ENCODE assay signal across 8 cellular contexts in genomic region chr5:66828046-66828550, GRCh38.
DNase-seq lines count a peak whose midpoint lies in the region; ATAC-seq and TF ChIP-seq lines count a peak whose summit lies in the region.

No MANE protein-coding gene starts in this region.

- H3K27me3 Mint-ChIP-seq in naive thymus-derived CD4-positive, alpha-beta T cell, result peaks cover 0 to 44% (median 21%) of the 10 kb centered on the region in 5 donors

- no peaks in the 10 kb centered on the region for H3K9me3 ChIP-seq in DOHH2 (ENCODE audit: control insufficient read depth, insufficient read depth, low read length)
- no peaks in the 10 kb centered on the region for H3K9me3 ChIP-seq in ectodermal cell (ENCODE audit: control insufficient read depth, low read length)
- no peaks in the 10 kb centered on the region for H3K9me3 ChIP-seq in naive thymus-derived CD4-positive, alpha-beta T cell (ENCODE audit: control insufficient read depth in 2 of 3, low read length in 3 of 3)

- H3K4me2 ChIP-seq in DOHH2 (ENCODE audit: low read length), result peak overlapping the region; percentile 42

- H3K4me1 ChIP-seq in DOHH2 (ENCODE audit: control insufficient read depth, low read length) (peaks cover 9% of the 10 kb centered on the region), ectodermal cell (ENCODE audit: control insufficient read depth, insufficient read depth, low read length) (peaks cover 5% of the 10 kb centered on the region)
- H3K4me1 ChIP-seq in naive thymus-derived CD4-positive, alpha-beta T cell (ENCODE audit: control insufficient read depth in 2 of 2, insufficient read depth in 2 of 2, low read length in 2 of 2), result peaks cover 0 to 4% of the 10 kb centered on the region in 2 donors

- H3K4me3 ChIP-seq in DOHH2 (ENCODE audit: low read length) (no peak overlapping the region), ectodermal cell (ENCODE audit: insufficient read depth, low read depth, low read length) (peak overlapping the region; percentile 34)
- peak overlapping the region; percentile 36 for H3K4me3 ChIP-seq in naive thymus-derived CD4-positive, alpha-beta T cell (ENCODE audit: low read length)

- CTCF ChIA-PET in naive thymus-derived CD4-positive, alpha-beta T cell (lab: Charles Lee), result interaction anchor here (0.9 kb wide), 1 partner anchor 8 kb away, joined by 4 read pairs; no protein-coding TSS in a partner anchor

- H3K4me3 Mint-ChIP-seq in naive thymus-derived CD4-positive, alpha-beta T cell, result peak overlapping the region; percentile 72 to 95 (median 84)

- peaks cover 0 to 19% (median 0%) of the 10 kb centered on the region in 5 donors for H3K36me3 Mint-ChIP-seq in naive thymus-derived CD4-positive, alpha-beta T cell

- peak; percentile 24 for ATAC-seq in HG03378 (IDR thresholded peaks at IDR 0.05; ENCODE audit: unreplicated experiment)
- no peak for ATAC-seq in naive thymus-derived CD4-positive, alpha-beta T cell
- no peak for ATAC-seq in HG02970 (IDR thresholded peaks at IDR 0.05; ENCODE audit: low FRiP score, unreplicated experiment)

- DNase-seq in naive thymus-derived CD4-positive, alpha-beta T cell, result no peak
- DNase-seq in AML-193 (lab: John Stamatoyannopoulos, UW), result no peak
- no peak for DNase-seq in NCI-H187 treated with DMSO at 0.1 percent for 48 hours (lab: John Stamatoyannopoulos, UW)
- no peak for DNase-seq in NCI-H1694 treated with DMSO at 0.1 percent for 48 hours (lab: John Stamatoyannopoulos, UW)

- WGBS in ectodermal cell, 2 experiments, result 4 to 6% methylated on average over 5 of the region's 5 CpGs

- H3K79me2 ChIP-seq in DOHH2 (ENCODE audit: control insufficient read depth, low read length), result no peaks in the 10 kb centered on the region

- POLR2A ChIA-PET in naive thymus-derived CD4-positive, alpha-beta T cell (lab: Charles Lee), result interaction anchor here (1.0 to 1.1 kb wide), 2 partner anchors 9 to 12 kb away, joined by 4 read pairs; no protein-coding TSS in a partner anchor

- H3K36me3 ChIP-seq in DOHH2 (ENCODE audit: control insufficient read depth, low read length), result no peaks in the 10 kb centered on the region
- no peaks in the 10 kb centered on the region for H3K36me3 ChIP-seq in ectodermal cell (ENCODE audit: control insufficient read depth, insufficient read depth, low read length)
- no peaks in the 10 kb centered on the region for H3K36me3 ChIP-seq in naive thymus-derived CD4-positive, alpha-beta T cell (ENCODE audit: control insufficient read depth in 2 of 3, insufficient read depth in 3 of 3, low read length in 3 of 3)

- H3F3A ChIP-seq in DOHH2 (ENCODE audit: control insufficient read depth, insufficient read depth), result no peaks in the 10 kb centered on the region

- peak overlapping the region in 6 of 9 donors; percentile 34 to 92 (median 76) for H3K27ac Mint-ChIP-seq in naive thymus-derived CD4-positive, alpha-beta T cell

- no peaks in the 10 kb centered on the region for H4K20me1 ChIP-seq in DOHH2 (ENCODE audit: control insufficient read depth, insufficient read depth, low read depth, low read length)

- intact Hi-C loops in naive thymus-derived CD4-positive, alpha-beta T cell (cut with micrococcal nuclease), result loop anchor here (1.0 to 10.0 kb wide), 12 partner anchors 14 to 1607 kb away; partner anchors contain the start of genes CENPK (in 1 of the 2), ERBIN (in 1 of the 2), PIK3R1 (in 1 of the 2) and PPWD1 (in 1 of the 2)

- peaks cover 0 to 4% (median 0%) of the 10 kb centered on the region in 11 donors for H3K9me3 Mint-ChIP-seq in naive thymus-derived CD4-positive, alpha-beta T cell

- H3K27me3 ChIP-seq in DOHH2 (ENCODE audit: control insufficient read depth, low read length), result peaks cover 29% of the 10 kb centered on the region
- H3K27me3 ChIP-seq in ectodermal cell (ENCODE audit: control insufficient read depth, insufficient read depth, low read length, poor library complexity, severe bottlenecking), result no peaks in the 10 kb centered on the region
- no peaks in the 10 kb centered on the region for H3K27me3 ChIP-seq in naive thymus-derived CD4-positive, alpha-beta T cell (ENCODE audit: control insufficient read depth in 2 of 2, insufficient read depth in 2 of 2, low read length in 2 of 2)

- H3K4me1 Mint-ChIP-seq in naive thymus-derived CD4-positive, alpha-beta T cell, result peaks cover 12 to 71% (median 19%) of the 10 kb centered on the region in 7 donors

- TF ChIP-seq CTCF in DOHH2 (IDR thresholded peaks at IDR 0.05; ENCODE audit: low read depth, low read length, poor library complexity, severe bottlenecking), result no peak

- no peak overlapping the region for H3K27ac ChIP-seq in DOHH2 (ENCODE audit: low read depth, low read length)
- no peak overlapping the region for H3K27ac ChIP-seq in ectodermal cell (ENCODE audit: insufficient read depth, low read depth, low read length, poor library complexity, severe bottlenecking)
- no peak overlapping the region for H3K27ac ChIP-seq in naive thymus-derived CD4-positive, alpha-beta T cell (ENCODE audit: low read depth, low read length)

- H3K9me2 ChIP-seq in DOHH2 (replicated peaks; ENCODE audit: control insufficient read depth, low read length), result no peaks in the 10 kb centered on the region
